Comparison of ENCODE assay signal across 1 cellular context in the genomic region with DNA sequence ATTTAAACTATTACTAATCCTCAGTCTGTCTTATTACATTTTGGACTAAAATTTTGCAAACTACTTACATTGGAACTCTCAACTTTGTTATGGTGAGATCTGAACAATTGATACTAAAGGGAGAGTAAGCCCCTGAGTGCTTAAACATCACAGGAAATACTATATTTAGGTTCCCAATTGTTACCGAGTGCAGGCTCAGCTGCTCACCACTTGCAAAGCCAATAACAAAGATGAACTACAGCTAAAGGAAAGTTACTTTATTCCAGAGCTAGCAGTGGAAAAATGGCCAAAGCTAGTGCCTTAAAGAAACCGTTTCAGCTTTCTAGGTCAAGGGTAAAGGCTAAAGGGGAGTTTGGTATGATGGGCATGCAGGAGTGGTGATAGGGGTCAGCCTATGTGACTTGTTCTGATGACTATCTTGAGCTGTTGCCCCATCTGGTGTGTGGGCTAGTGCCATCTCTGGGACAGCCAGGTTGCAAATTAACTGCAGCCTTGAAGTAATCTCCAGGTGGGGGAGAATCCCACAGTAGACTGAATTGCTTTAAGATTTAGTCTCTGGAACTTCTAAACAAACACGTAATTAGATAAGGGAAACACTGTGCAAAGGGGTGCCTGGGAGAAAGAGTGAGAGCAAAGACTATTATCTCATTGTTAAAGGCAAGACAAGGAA.
TF ChIP-seq lines count a peak whose summit lies in the region.

No MANE protein-coding gene starts in this region.

TF ChIP-seq in GM23338, 12 proteins besides CTCF, POLR2A, EP300 and RAD21 (continued from another document):
- TF ChIP-seq EZH2 (IDR thresholded peaks at IDR 0.05; ENCODE audit: low read depth, unreplicated experiment) (no peak), ZNF114 (CRISPR knock-in tag; IDR thresholded peaks at IDR 0.05) (no peak), ZNF331 (CRISPR knock-in tag; IDR thresholded peaks at IDR 0.05; ENCODE audit: low read depth) (no peak), NANOG (IDR thresholded peaks at IDR 0.05; ENCODE audit: borderline replicate concordance) (no peak)
